In genomic region chr3:43690400-43691119, GRCh38 we compare ENCODE assay signal across 8 cellular contexts. TPM values are rescaled to one million over a fixed set of nuclear protein-coding genes. Genes with fewer than 3 reads are reported as not detected.
A peak's percentile ranks its signal among the peaks of the same experiment; 100 is the strongest.
DNase-seq lines count a peak whose midpoint lies in the region; ATAC-seq and TF ChIP-seq lines count a peak whose summit lies in the region.

Gene ABHD5 (plus strand): TSS chr3:43690938. CDS start chr3:43690993, 55 bp downstream.

- H3K9me2 ChIP-seq in DOHH2 (replicated peaks; ENCODE audit: control insufficient read depth, low read length): no peaks in the 10 kb centered on the region; the same call in 1 of the 2 replicates

- peaks cover 8% of the 10 kb centered on the region; the same call in 1 of the 2 replicates for H3K27me3 ChIP-seq in DOHH2 (ENCODE audit: control insufficient read depth, low read length)
- no peaks in the 10 kb centered on the region for H3K27me3 ChIP-seq in KMS-11 (ENCODE audit: insufficient read depth, low read depth)
- no peaks in the 10 kb centered on the region for H3K27me3 ChIP-seq in fibroblast of lung (ENCODE audit: control insufficient read depth, insufficient read depth, low read length)

- H3K4me1 Mint-ChIP-seq in naive thymus-derived CD8-positive, alpha-beta T cell: peaks cover 18 to 38% (median 25%) of the 10 kb centered on the region in 4 donors

- H3K9me3 ChIP-seq in DOHH2 (ENCODE audit: control insufficient read depth, insufficient read depth, low read length) (no peaks in the 10 kb centered on the region), fibroblast of lung (ENCODE audit: control insufficient read depth, insufficient read depth, low read depth, low read length) (no peaks in the 10 kb centered on the region)

- H3F3A ChIP-seq in DOHH2 (ENCODE audit: control insufficient read depth, insufficient read depth): peaks cover 3% of the 10 kb centered on the region

- H3K4me3 ChIP-seq in DOHH2 (ENCODE audit: low read length) (peak within 1 kb of the TSS; percentile 85), KMS-11 (IDR thresholded peaks at IDR 0.05; ENCODE audit: insufficient read depth, low read depth, low read length) (no peak within 1 kb of the TSS), fibroblast of lung (replicated peaks in 1 of 4; ENCODE audit: control extremely low read depth in 1 of 4, insufficient read depth in 1 of 4, low read depth in 3 of 4, low read length in 4 of 4) (peak within 1 kb of the TSS; percentile 55 to 86 (median 85))

- H3K4me2 ChIP-seq in DOHH2 (ENCODE audit: low read length): peak within 1 kb of the TSS; percentile 98
- H3K4me2 ChIP-seq in KMS-11: peak within 1 kb of the TSS; percentile 77
- H3K4me2 ChIP-seq in fibroblast of lung (ENCODE audit: extremely low read depth, insufficient read depth, low read length): peak within 1 kb of the TSS; percentile 100

- H3K27me3 Mint-ChIP-seq in naive thymus-derived CD8-positive, alpha-beta T cell: no peaks in the 10 kb centered on the region

- no peaks in the 10 kb centered on the region for H3K36me3 ChIP-seq in DOHH2 (ENCODE audit: control insufficient read depth, low read length)
- H3K36me3 ChIP-seq in KMS-11 (ENCODE audit: insufficient read depth): no peaks in the 10 kb centered on the region
- H3K36me3 ChIP-seq in fibroblast of lung (ENCODE audit: control insufficient read depth, insufficient read depth, low read length): no peaks in the 10 kb centered on the region

- H4K20me1 ChIP-seq in DOHH2 (ENCODE audit: control insufficient read depth, insufficient read depth, low read depth, low read length) (no peaks in the 10 kb centered on the region), KMS-11 (ENCODE audit: insufficient read depth) (no peaks in the 10 kb centered on the region), fibroblast of lung (ENCODE audit: control insufficient read depth, extremely low read depth, insufficient read depth, low read length) (no peaks in the 10 kb centered on the region)

- H3K4me3 Mint-ChIP-seq in naive thymus-derived CD8-positive, alpha-beta T cell: peak within 1 kb of the TSS; percentile 89 to 98 (median 95)

- no peaks in the 10 kb centered on the region for H3K9me3 Mint-ChIP-seq in naive thymus-derived CD8-positive, alpha-beta T cell

- no peaks in the 10 kb centered on the region for H3K36me3 Mint-ChIP-seq in naive thymus-derived CD8-positive, alpha-beta T cell

- H3K27ac Mint-ChIP-seq in naive thymus-derived CD8-positive, alpha-beta T cell: peak within 1 kb of the TSS; percentile 88 to 96 (median 94)

- H2AFZ ChIP-seq in KMS-11 (ENCODE audit: low read depth): peak within 1 kb of the TSS; percentile 93
- H2AFZ ChIP-seq in fibroblast of lung (ENCODE audit: low read length): peak within 1 kb of the TSS; percentile 99

- peak; percentile 82 for ATAC-seq in GM21737 (IDR thresholded peaks at IDR 0.05; ENCODE audit: unreplicated experiment)
- ATAC-seq in naive thymus-derived CD8-positive, alpha-beta T cell: peak; percentile 94 to 95

- H3K79me2 ChIP-seq in DOHH2 (ENCODE audit: control insufficient read depth, low read length) (peaks cover 36% of the 10 kb centered on the region), KMS-11 (ENCODE audit: insufficient read depth, low read depth) (0 out of 2 replicates have a peak, but pooled peaks cover 8% of the 10 kb centered on the region), fibroblast of lung (ENCODE audit: control insufficient read depth, insufficient read depth, low read length) (peaks cover 40% of the 10 kb centered on the region)

- DNase-seq in RPMI7951 (ENCODE audit: low read depth): peak; percentile 91
- peak; percentile 94 to 97 for DNase-seq in activated T-helper 1 cell treated with anti-CD3 and anti-CD28 coated beads, Interleukin-2, amount 50 U/mL, for 16 hours (ENCODE audit: low read depth in 1 of 2, low spot score in 1 of 2)
- peak; percentile 95 for DNase-seq in fibroblast of lung (ENCODE audit: low read depth in 2 of 2)
- peak; percentile 94 to 98 (median 96) for DNase-seq in naive thymus-derived CD8-positive, alpha-beta T cell
- DNase-seq in stimulated activated naive CD4-positive, alpha-beta T cell (lab: John Stamatoyannopoulos, UW): peak; percentile 92 to 96 (median 94)

- peak within 1 kb of the TSS; percentile 46 for H3K27ac ChIP-seq in DOHH2 (ENCODE audit: low read depth, low read length)
- peak within 1 kb of the TSS; percentile 45; the same call in 1 of the 2 replicates for H3K27ac ChIP-seq in KMS-11
- H3K27ac ChIP-seq in fibroblast of lung (ENCODE audit: insufficient read depth, low read length): peak within 1 kb of the TSS; percentile 72

- H3K4me1 ChIP-seq in DOHH2 (ENCODE audit: control insufficient read depth, low read length) (peaks cover 26% of the 10 kb centered on the region), KMS-11 (ENCODE audit: low read depth, poor library complexity, severe bottlenecking) (peaks cover 4% of the 10 kb centered on the region), fibroblast of lung (ENCODE audit: control insufficient read depth, extremely low read depth, insufficient read depth, low read length) (peaks cover 4% of the 10 kb centered on the region)

- peak; percentile 24 for TF ChIP-seq CTCF in DOHH2 (IDR thresholded peaks at IDR 0.05; ENCODE audit: low read depth, low read length, poor library complexity, severe bottlenecking)
- 0 out of 2 replicates have a peak, but pooled peaks have one; percentile 9 for TF ChIP-seq CTCF in KMS-11 (conservative IDR thresholded peaks at IDR 0.05; ENCODE audit: low read depth, low read length)
- peak in 1 of 2 donors; percentile 17 for TF ChIP-seq CTCF in fibroblast of lung (conservative IDR thresholded peaks at IDR 0.05 in 1 of 2, IDR thresholded peaks at IDR 0.05 in 1 of 2; ENCODE audit: low read depth in 1 of 2, low read length in 2 of 2)

- H3K9ac ChIP-seq in KMS-11 (peak within 1 kb of the TSS; percentile 64; the same call in 1 of the 2 replicates), fibroblast of lung (ENCODE audit: insufficient read depth, low read length) (peak within 1 kb of the TSS; percentile 86)

- POLR2A ChIA-PET in naive thymus-derived CD8-positive, alpha-beta T cell (lab: Charles Lee): interaction anchor here (0.7 to 2.6 kb wide), 7 partner anchors 9 to 393 kb away, joined by 3 to 16 read pairs (median 4); partner anchors contain the start of gene ANO10

RNA-seq across cellular contexts. Expression of gene ABHD5, which starts in this region (rescaled TPM):
- total RNA-seq in RPMI7951 (2014; rRNA removed; shearing (Covaris generic)): 22.6 and 26.7 TPM in 2 replicates
- total RNA-seq in fibroblast of lung: 48.5 and 64.7 TPM in 2 replicates
- polyA plus RNA-seq in fibroblast of lung: 55.5 and 59.8 TPM in 2 replicates
- polyA plus RNA-seq in fibroblast of lung (2012): 38.5 and 42.2 TPM in 2 replicates
- polyA minus RNA-seq in fibroblast of lung (ENCODE audit: low replicate concordance): 11.6 and 32.8 TPM in 2 replicates
- 1 to 10 TPM; 6.4 to 6.9 TPM for total RNA-seq in naive thymus-derived CD8-positive, alpha-beta T cell
- 1 to 10 TPM; 1.7 to 4.0 (median 3.6) TPM for polyA plus RNA-seq in naive thymus-derived CD8-positive, alpha-beta T cell

Comparison
In these comparisons a context has a peak if more than half of its experiments do, and no peak if none do; other contexts are left out.
1. RNA of gene ABHD5 (polyA plus RNA-seq): 38.5 to 59.8 TPM in fibroblast of lung; 1.7 to 4.0 TPM in naive thymus-derived CD8-positive, alpha-beta T cell; every median in the first group is over 4 times any median in the second.
2. Peak in every context shown above with its lines, with median percentiles within 50 percentile points of each other: H3K27ac ChIP-seq, H3K4me2 ChIP-seq and DNase-seq.